In genomic region chr9:128072144-128073021, GRCh38 we compare ENCODE assay signal across 8 cellular contexts. TPM values are rescaled to one million over a fixed set of nuclear protein-coding genes. Genes with fewer than 3 reads are reported as not detected.
A peak's percentile ranks its signal among the peaks of the same experiment; 100 is the strongest.
DNase-seq lines count a peak whose midpoint lies in the region; ATAC-seq and TF ChIP-seq lines count a peak whose summit lies in the region.

No MANE protein-coding gene starts in this region.

- H3K4me3 ChIP-seq in CD4-positive, CD25-positive, alpha-beta regulatory T cell (ENCODE audit: low read depth, low read length): peak overlapping the region; percentile 82
- H3K4me3 ChIP-seq in Karpas-422 (ENCODE audit: low read length) (peak overlapping the region; percentile 54), SU-DHL-6 (ENCODE audit: insufficient read depth, low read length, poor library complexity, severe bottlenecking) (peak overlapping the region; percentile 26), astrocyte of the spinal cord (ENCODE audit: low read depth, low read length) (no peak overlapping the region), skin epidermis (peak overlapping the region in 1 of 7 experiments; percentile 3)

- H3K36me3 ChIP-seq in CD4-positive, CD25-positive, alpha-beta regulatory T cell (ENCODE audit: control insufficient read depth, insufficient read depth, low read length): no peaks in the 10 kb centered on the region
- H3K36me3 ChIP-seq in Karpas-422 (ENCODE audit: insufficient read depth, low read length) (no peaks in the 10 kb centered on the region), SU-DHL-6 (ENCODE audit: low read length) (no peaks in the 10 kb centered on the region)

- in situ Hi-C loops in astrocyte of the spinal cord (cut with HindIII; ENCODE audit: low sequenced_read_pairs): no loop called here

- peaks cover 37% of the 10 kb centered on the region for H3F3A ChIP-seq in SU-DHL-6 (ENCODE audit: insufficient read depth)

- no peaks in the 10 kb centered on the region for H3K27me3 Mint-ChIP-seq in CD4-positive, CD25-positive, alpha-beta regulatory T cell

- peaks cover 18 to 72% (median 37%) of the 10 kb centered on the region in 4 donors for H3K4me1 Mint-ChIP-seq in CD4-positive, CD25-positive, alpha-beta regulatory T cell

- no peaks in the 10 kb centered on the region for H3K9me3 ChIP-seq in CD4-positive, CD25-positive, alpha-beta regulatory T cell (ENCODE audit: control insufficient read depth in 2 of 2, low read length in 2 of 2)
- H3K9me3 ChIP-seq in Karpas-422 (ENCODE audit: low read length) (no peaks in the 10 kb centered on the region), SU-DHL-6 (ENCODE audit: insufficient read depth, low read length) (no peaks in the 10 kb centered on the region)

- H3K4me2 ChIP-seq in Karpas-422 (ENCODE audit: low read depth, low read length, poor library complexity, severe bottlenecking) (peak overlapping the region; percentile 67), SU-DHL-6 (ENCODE audit: low read depth, low read length, poor library complexity, severe bottlenecking) (peak overlapping the region; percentile 73)

- H3K4me1 ChIP-seq in CD4-positive, CD25-positive, alpha-beta regulatory T cell (ENCODE audit: control insufficient read depth, insufficient read depth, low read length, poor library complexity, severe bottlenecking): peaks cover 57% of the 10 kb centered on the region
- peaks cover 38% of the 10 kb centered on the region for H3K4me1 ChIP-seq in Karpas-422 (ENCODE audit: low read length)

- H3K9ac ChIP-seq in Karpas-422 (ENCODE audit: low read length): peak overlapping the region; percentile 57
- H3K9ac ChIP-seq in SU-DHL-6 (ENCODE audit: low read length): peak overlapping the region; percentile 44

- no peaks in the 10 kb centered on the region for H3K9me3 Mint-ChIP-seq in CD4-positive, CD25-positive, alpha-beta regulatory T cell

- H3K36me3 Mint-ChIP-seq in CD4-positive, CD25-positive, alpha-beta regulatory T cell: no peaks in the 10 kb centered on the region

- H3K9me2 ChIP-seq in Karpas-422 (replicated peaks; ENCODE audit: insufficient read depth, low read length): no peaks in the 10 kb centered on the region
- H3K9me2 ChIP-seq in SU-DHL-6 (replicated peaks; ENCODE audit: insufficient read depth, low read length): no peaks in the 10 kb centered on the region

- TF ChIP-seq CTCF in SU-DHL-6 (IDR thresholded peaks at IDR 0.05; ENCODE audit: insufficient read depth, low read length, poor library complexity, severe bottlenecking) (no peak), astrocyte of the spinal cord (IDR thresholded peaks at IDR 0.05; ENCODE audit: low read depth, low read length) (no peak)

- H3K4me3 Mint-ChIP-seq in CD4-positive, CD25-positive, alpha-beta regulatory T cell: peak overlapping the region; percentile 77 to 91 (median 90)

- H3K79me2 ChIP-seq in Karpas-422 (ENCODE audit: low read length) (peaks cover 79% of the 10 kb centered on the region), SU-DHL-6 (ENCODE audit: insufficient read depth, low read length) (peaks cover 78% of the 10 kb centered on the region)

- no peak for ATAC-seq in CD4-positive, CD25-positive, alpha-beta regulatory T cell (ENCODE audit: low read depth in 2 of 2)
- no peak for ATAC-seq in HG03432 (IDR thresholded peaks at IDR 0.05; ENCODE audit: unreplicated experiment)

- peak overlapping the region; percentile 78 for H3K27ac ChIP-seq in CD4-positive, CD25-positive, alpha-beta regulatory T cell (ENCODE audit: insufficient read depth, low read length, poor library complexity, severe bottlenecking)
- peak overlapping the region; percentile 86 for H3K27ac ChIP-seq in Karpas-422 (ENCODE audit: low read length)
- H3K27ac ChIP-seq in SU-DHL-6 (ENCODE audit: low read depth, low read length): peak overlapping the region; percentile 93
- H3K27ac ChIP-seq in skin epidermis: peak overlapping the region in 20 of 21 experiments; percentile 20 to 93 (median 80)

- no peaks in the 10 kb centered on the region; the same call in 1 of the 2 replicates for H4K20me1 ChIP-seq in Karpas-422 (ENCODE audit: insufficient read depth, low read depth, low read length)
- H4K20me1 ChIP-seq in SU-DHL-6 (ENCODE audit: low read depth, low read length): no peaks in the 10 kb centered on the region

- H2AFZ ChIP-seq in Karpas-422 (ENCODE audit: low read length): peak overlapping the region; percentile 13; the same call in 1 of the 2 replicates
- no peak overlapping the region for H2AFZ ChIP-seq in SU-DHL-6 (ENCODE audit: low read depth, low read length, severe bottlenecking)

- peak overlapping the region; percentile 89 to 99 (median 91) for H3K27ac Mint-ChIP-seq in CD4-positive, CD25-positive, alpha-beta regulatory T cell

- peak; percentile 36 to 75 (median 50) for DNase-seq in CD4-positive, CD25-positive, alpha-beta regulatory T cell
- DNase-seq in Karpas-422 (peak; percentile 79), astrocyte of the spinal cord (ENCODE audit: low read depth, low spot score) (peak; percentile 84), hypothalamus (lab: John Stamatoyannopoulos, UW) (peak in 35 of 51 donors; percentile 9 to 85 (median 50)), HK-2 (ENCODE audit: unreplicated experiment) (no peak)

- no peaks in the 10 kb centered on the region for H3K27me3 ChIP-seq in CD4-positive, CD25-positive, alpha-beta regulatory T cell (ENCODE audit: control insufficient read depth, insufficient read depth, low read length)
- H3K27me3 ChIP-seq in Karpas-422 (ENCODE audit: low read length) (no peaks in the 10 kb centered on the region), SU-DHL-6 (ENCODE audit: low read length) (no peaks in the 10 kb centered on the region)

RNA-seq across cellular contexts. Expression of gene SLC25A25, which starts 4.4 kb away (rescaled TPM):
- total RNA-seq in CD4-positive, CD25-positive, alpha-beta regulatory T cell: 13.8 TPM
- polyA plus RNA-seq in CD4-positive, CD25-positive, alpha-beta regulatory T cell: 10 to 100 TPM; 11.3 to 12.0 (median 11.7) TPM
- 4.1 and 12.7 TPM in 2 replicates for total RNA-seq in Karpas-422 (2014; rRNA removed; shearing (Covaris generic); ENCODE audit: low replicate concordance)

RNA-seq across cellular contexts. Expression of gene NAIF1, which starts 5.3 kb away (rescaled TPM):
- 16.8 TPM for total RNA-seq in CD4-positive, CD25-positive, alpha-beta regulatory T cell
- polyA plus RNA-seq in CD4-positive, CD25-positive, alpha-beta regulatory T cell: 10 to 100 TPM in 3 of 4 donors, 1 to 10 TPM in 1; 7.8 to 14.7 (median 12.3) TPM
- total RNA-seq in Karpas-422 (2014; rRNA removed; shearing (Covaris generic); ENCODE audit: low replicate concordance): 7.3 and 13.9 TPM in 2 replicates

RNA-seq across cellular contexts. Expression of gene PTGES2, which starts 55.1 kb away (rescaled TPM):
- total RNA-seq in CD4-positive, CD25-positive, alpha-beta regulatory T cell: 48.6 TPM
- polyA plus RNA-seq in CD4-positive, CD25-positive, alpha-beta regulatory T cell: 10 to 100 TPM; 33.8 to 39.1 (median 37.6) TPM
- total RNA-seq in Karpas-422 (2014; rRNA removed; shearing (Covaris generic); ENCODE audit: low replicate concordance): 68.4 and 114 TPM in 2 replicates
